Comparison of ENCODE assay signal across 18 cellular contexts in the genomic region with DNA sequence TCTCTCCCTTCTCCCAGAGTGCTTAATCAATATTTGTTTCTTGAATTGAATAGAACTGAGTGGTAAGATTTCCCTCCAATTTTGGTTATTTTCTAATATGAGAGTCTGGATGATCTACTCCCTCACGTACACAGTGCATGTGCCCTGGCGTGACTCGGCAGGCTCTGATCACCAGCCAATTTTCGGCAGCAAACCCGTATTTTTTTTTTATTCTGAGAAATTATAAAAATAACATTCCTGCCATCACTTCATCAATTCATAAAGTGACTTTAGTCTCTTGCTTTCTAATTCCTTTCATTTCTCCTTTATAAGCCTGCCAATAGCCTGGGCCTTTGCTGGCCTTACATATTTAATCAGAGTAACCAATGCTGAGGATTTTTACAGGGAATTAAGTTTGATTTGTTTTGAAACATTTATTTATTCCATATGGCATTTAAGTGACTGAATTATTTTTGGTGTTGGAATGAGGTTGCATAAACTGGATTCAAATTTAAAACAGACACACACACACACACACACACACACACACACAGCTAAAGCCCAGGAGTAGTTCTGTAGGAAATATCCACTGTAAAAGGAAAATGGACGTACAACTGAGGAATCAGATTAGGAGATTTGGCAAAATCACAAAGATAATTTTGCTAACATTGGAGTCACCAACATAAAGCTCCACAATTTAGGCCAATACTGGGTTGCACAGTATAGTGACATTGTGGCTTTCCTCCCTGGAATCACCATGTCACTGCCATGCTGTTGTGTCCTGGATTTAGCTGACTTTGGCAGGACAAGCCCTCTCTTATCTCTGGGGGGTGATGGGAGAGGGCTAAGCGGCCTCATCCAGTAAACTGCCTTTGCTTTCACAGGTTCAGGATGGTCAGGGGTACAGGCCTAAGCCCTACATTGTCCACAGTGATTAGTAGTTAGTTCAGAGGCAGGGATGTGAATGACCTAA.
DNase-seq lines count a peak whose midpoint lies in the region; ATAC-seq and TF ChIP-seq lines count a peak whose summit lies in the region.
"Had no signal": no experiment of that assay in that cellular context is flagged by ENCODE, and none has a peak within 500 bp of the region (broad histone marks: within the 10 kb centered on the region; RNA-seq: fewer than 3 reads in every experiment).

No MANE protein-coding gene starts in this region.

- no peaks in the 10 kb centered on the region for H3K9me3 Mint-ChIP-seq in Calu3 (ENCODE audit: low read depth, unreplicated experiment)
- no peaks in the 10 kb centered on the region for H3K9me3 Mint-ChIP-seq in endodermal cell
- H3K9me3 Mint-ChIP-seq in neural progenitor cell = peaks cover 3% of the 10 kb centered on the region
- H3K9me3 Mint-ChIP-seq in activated naive CD8-positive, alpha-beta T cell treated with anti-CD3 and anti-CD28 coated beads for 36 hours = no peaks in the 10 kb centered on the region
- H3K9me3 Mint-ChIP-seq: activated naive CD4-positive, alpha-beta T cell treated with anti-CD3 and anti-CD28 coated beads, Interleukin-2, amount 50 U/mL, for 24 hours; H9 had no signal

- H3K4me2 ChIP-seq in neural progenitor cell = no peak overlapping the region

- H3K4me1 Mint-ChIP-seq in Calu3 (ENCODE audit: low read depth, unreplicated experiment) (peaks cover 20% of the 10 kb centered on the region), endodermal cell (peaks cover 21% of the 10 kb centered on the region), neural progenitor cell (peaks cover 25% of the 10 kb centered on the region)
- H3K4me1 Mint-ChIP-seq in activated naive CD8-positive, alpha-beta T cell treated with anti-CD3 and anti-CD28 coated beads for 36 hours = peaks cover 18% of the 10 kb centered on the region

- H3K27me3 Mint-ChIP-seq in Calu3 (ENCODE audit: unreplicated experiment) = no peaks in the 10 kb centered on the region
- H3K27me3 Mint-ChIP-seq in endodermal cell (ENCODE audit: insufficient read depth) = no peaks in the 10 kb centered on the region
- H3K27me3 Mint-ChIP-seq in neural progenitor cell (ENCODE audit: insufficient read depth, low read depth) = peaks cover 8% of the 10 kb centered on the region
- no peaks in the 10 kb centered on the region for H3K27me3 Mint-ChIP-seq in activated naive CD8-positive, alpha-beta T cell treated with anti-CD3 and anti-CD28 coated beads for 36 hours
- H3K27me3 Mint-ChIP-seq: activated naive CD4-positive, alpha-beta T cell treated with anti-CD3 and anti-CD28 coated beads, Interleukin-2, amount 50 U/mL, for 24 hours had no signal

- H3K9ac ChIP-seq in SK-N-MC (ENCODE audit: insufficient read length) (peak overlapping the region; percentile 60), endodermal cell (ENCODE audit: extremely low read depth, low read length, poor library complexity, severe bottlenecking) (no peak overlapping the region), neural progenitor cell (no peak overlapping the region)

- H3K36me3 Mint-ChIP-seq in Calu3 (ENCODE audit: insufficient read depth, unreplicated experiment) (no peaks in the 10 kb centered on the region), endodermal cell (ENCODE audit: low read depth) (no peaks in the 10 kb centered on the region), neural progenitor cell (peaks cover 2% of the 10 kb centered on the region)
- no peaks in the 10 kb centered on the region for H3K36me3 Mint-ChIP-seq in activated naive CD8-positive, alpha-beta T cell treated with anti-CD3 and anti-CD28 coated beads for 36 hours
- H3K36me3 Mint-ChIP-seq: activated naive CD4-positive, alpha-beta T cell treated with anti-CD3 and anti-CD28 coated beads, Interleukin-2, amount 50 U/mL, for 24 hours; CD14-positive monocyte had no signal

- intact Hi-C loops in Calu3 (cut with micrococcal nuclease; ENCODE audit: unreplicated experiment) = no loop called here
- intact Hi-C loops in esophagus muscularis mucosa (cut with DNase I) = no loop called here

- 93 to 100% methylated on average over 4 to 7 of the region's 7 CpGs for WGBS in endodermal cell (ENCODE audit: insufficient coverage in 1 of 2, insufficient read length in 1 of 2), 2 experiments
- 49% methylated on average over 7 of the region's 7 CpGs for WGBS in esophagus muscularis mucosa

- no peak for TF ChIP-seq POLR2A in esophagus muscularis mucosa (IDR thresholded peaks at IDR 0.05; ENCODE audit: low read depth)

- DNase-seq in Calu3 (no peak), SK-N-MC (ENCODE audit: low read depth, low spot score) (no peak), endodermal cell (peak; percentile 47), neural progenitor cell (ENCODE audit: low spot score) (peak; percentile 67), esophagus muscularis mucosa (ENCODE audit: extremely low spot score) (no peak), germinal center (ENCODE audit: low spot score) (no peak)
- no peak for DNase-seq in activated naive CD8-positive, alpha-beta T cell treated with anti-CD3 and anti-CD28 coated beads for 36 hours
- DNase-seq: GF-D8; H9; retina; stimulated activated CD4-positive, alpha-beta T cell treated with anti-CD3 and anti-CD28 coated beads, Interleukin-4, amount 100 ng/mL, for 1 hour; stimulated activated naive CD4-positive, alpha-beta T cell had no signal

- TF ChIP-seq CTCF in Calu3 (IDR thresholded peaks at IDR 0.05; ENCODE audit: unreplicated experiment) = no peak
- TF ChIP-seq CTCF in endodermal cell (conservative IDR thresholded peaks at IDR 0.05) = no peak
- no peak for TF ChIP-seq CTCF in neural progenitor cell (IDR thresholded peaks at IDR 0.05)
- TF ChIP-seq CTCF in esophagus muscularis mucosa (IDR thresholded peaks at IDR 0.05) = no peak

- H4K20me1 ChIP-seq in neural progenitor cell (ENCODE audit: low read depth) = no peaks in the 10 kb centered on the region

- H3K27me3 ChIP-seq in endodermal cell (ENCODE audit: control insufficient read depth, insufficient read depth, low read length, poor library complexity, severe bottlenecking) (no peaks in the 10 kb centered on the region), neural progenitor cell (no peaks in the 10 kb centered on the region), esophagus muscularis mucosa (no peaks in the 10 kb centered on the region)
- H3K27me3 ChIP-seq: vagina had no signal

- H3K36me3 ChIP-seq in SK-N-MC (ENCODE audit: insufficient read depth, low read length) (no peaks in the 10 kb centered on the region), endodermal cell (ENCODE audit: control insufficient read depth, insufficient read depth, low read length) (no peaks in the 10 kb centered on the region), neural progenitor cell (no peaks in the 10 kb centered on the region), esophagus muscularis mucosa (no peaks in the 10 kb centered on the region)
- H3K36me3 ChIP-seq: vagina had no signal

- H3K27ac Mint-ChIP-seq in Calu3 (ENCODE audit: unreplicated experiment) (peak overlapping the region; percentile 37), endodermal cell (no peak overlapping the region), neural progenitor cell (no peak overlapping the region)
- H3K27ac Mint-ChIP-seq in activated naive CD8-positive, alpha-beta T cell treated with anti-CD3 and anti-CD28 coated beads for 36 hours = no peak overlapping the region
- H3K27ac Mint-ChIP-seq: activated naive CD4-positive, alpha-beta T cell treated with anti-CD3 and anti-CD28 coated beads, Interleukin-2, amount 50 U/mL, for 24 hours had no signal

- H3K79me2 ChIP-seq in neural progenitor cell (ENCODE audit: low read depth) = no peaks in the 10 kb centered on the region

- H2AFZ ChIP-seq in neural progenitor cell (replicated peaks) = no peak overlapping the region

- H3K4me1 ChIP-seq in endodermal cell (ENCODE audit: control insufficient read depth, insufficient read depth, low read length) = peaks cover 3% of the 10 kb centered on the region
- peaks cover 34% of the 10 kb centered on the region for H3K4me1 ChIP-seq in neural progenitor cell
- peaks cover 0 to 30% (median 25%) of the 10 kb centered on the region in 4 donors for H3K4me1 ChIP-seq in esophagus muscularis mucosa
- H3K4me1 ChIP-seq: vagina had no signal

- CTCF ChIA-PET in Calu3 (lab: Charles Lee) = interaction anchor here (0.7 to 1.3 kb wide), 2 partner anchors 106 to 830 kb away, joined by 3 to 5 read pairs; no protein-coding TSS in a partner anchor

- H3K4me3 Mint-ChIP-seq in Calu3 (ENCODE audit: low read depth, unreplicated experiment) (peak overlapping the region; percentile 1), endodermal cell (no peak overlapping the region), neural progenitor cell (no peak overlapping the region)
- H3K4me3 Mint-ChIP-seq in activated naive CD8-positive, alpha-beta T cell treated with anti-CD3 and anti-CD28 coated beads for 36 hours = no peak overlapping the region
- H3K4me3 Mint-ChIP-seq: activated naive CD4-positive, alpha-beta T cell treated with anti-CD3 and anti-CD28 coated beads, Interleukin-2, amount 50 U/mL, for 24 hours; H9 had no signal

- H3K9me3 ChIP-seq in SK-N-MC (ENCODE audit: low read depth, low read length) = no peaks in the 10 kb centered on the region
- H3K9me3 ChIP-seq in endodermal cell (ENCODE audit: control insufficient read depth, low read length) = no peaks in the 10 kb centered on the region
- H3K9me3 ChIP-seq in neural progenitor cell (ENCODE audit: low read depth) = no peaks in the 10 kb centered on the region
- no peaks in the 10 kb centered on the region for H3K9me3 ChIP-seq in esophagus muscularis mucosa
- H3K9me3 ChIP-seq: vagina had no signal

- H3K4me3 ChIP-seq in SK-N-MC (peak overlapping the region; percentile 69; the same call in 1 of the 2 replicates), endodermal cell (ENCODE audit: low read length) (no peak overlapping the region), neural progenitor cell (no peak overlapping the region), esophagus muscularis mucosa (no peak overlapping the region)
- H3K4me3 ChIP-seq: coronary artery, vagina had no signal

- no TSS peak for BruUV-seq in Calu3 (replicated peaks; lab: Mats Ljungman, UMichigan)

- no peak for TF ChIP-seq EP300 in esophagus muscularis mucosa (IDR thresholded peaks at IDR 0.05)

- H3K27ac ChIP-seq in SK-N-MC (peak overlapping the region; percentile 99), endodermal cell (ENCODE audit: low read depth, low read length) (no peak overlapping the region), neural progenitor cell (peak overlapping the region; percentile 57), esophagus muscularis mucosa (replicated peaks in 1 of 4) (peak overlapping the region in 2 of 4 donors; percentile 2 to 5)
- H3K27ac ChIP-seq: coronary artery, vagina, VCaP had no signal

- H3F3A ChIP-seq in neural progenitor cell (ENCODE audit: low read depth) = peaks cover 19% of the 10 kb centered on the region

- no peak for ATAC-seq in GM21447 (IDR thresholded peaks at IDR 0.05; ENCODE audit: unreplicated experiment)

Comparison
In these comparisons a context has a peak if more than half of its experiments do, and no peak if none do; other contexts are left out.
1. DNase-seq: peak in endodermal cell (single experiment) and neural progenitor cell (single experiment); none in Calu3 (single experiment), SK-N-MC (single experiment), esophagus muscularis mucosa (single experiment), germinal center (single experiment) and activated naive CD8-positive, alpha-beta T cell treated with anti-CD3 and anti-CD28 coated beads for 36 hours (single experiment).